8 cellular contexts compared by ENCODE assay signal in the genomic region with DNA sequence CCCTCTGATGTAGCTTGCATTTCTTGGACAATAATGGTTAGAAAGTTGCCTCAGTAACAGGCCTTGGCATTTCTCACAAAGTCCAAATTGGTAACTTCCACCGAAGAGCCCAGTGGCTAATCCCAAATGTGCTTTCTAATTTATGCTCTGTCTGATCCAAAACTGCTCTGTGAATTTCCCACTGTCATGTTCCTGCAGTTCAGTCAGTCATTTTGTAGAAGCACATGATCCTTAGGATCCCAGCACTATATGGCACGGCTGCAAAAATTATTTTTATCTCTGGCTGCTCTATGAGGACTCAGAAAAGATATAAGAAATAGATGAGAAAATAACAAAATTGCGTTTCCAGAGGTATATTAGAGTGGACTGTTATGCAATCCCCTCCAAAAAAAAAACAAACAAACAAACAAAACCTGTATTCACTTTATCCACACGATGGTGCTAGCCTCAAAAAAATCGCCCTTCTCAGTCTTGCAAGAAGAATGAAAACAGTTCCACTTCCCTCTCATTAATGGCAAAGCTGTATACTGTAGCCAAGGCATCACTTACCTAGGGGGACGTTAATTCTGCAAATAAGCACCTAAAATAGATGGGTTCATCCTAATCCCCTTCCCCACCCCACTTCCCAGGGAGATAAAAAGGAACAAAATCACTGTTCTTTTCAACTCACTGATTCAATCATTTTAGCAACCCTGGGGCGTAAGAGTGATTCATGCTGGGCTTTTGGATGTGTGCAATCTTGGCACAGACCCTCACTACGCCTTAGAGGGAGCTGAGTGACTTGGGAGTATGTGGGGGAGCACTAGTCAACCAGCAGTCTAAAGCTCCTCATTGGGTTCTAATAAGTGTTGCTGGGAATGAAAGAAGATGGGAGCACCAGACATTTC.
DNase-seq lines count a peak whose midpoint lies in the region; TF ChIP-seq lines count a peak whose summit lies in the region.

No MANE protein-coding gene starts in this region.

- H3K27me3 ChIP-seq in brain microvascular endothelial cell (replicated peaks), result no peaks in the 10 kb centered on the region

- intact Hi-C loops in activated CD4-positive, alpha-beta memory T cell treated with anti-CD3 and anti-CD28 coated beads for 36 hours (cut with micrococcal nuclease), result loop anchor here (2.0 kb wide), 1 partner anchor 359 kb away; no protein-coding TSS in a partner anchor

- H3K27me3 Mint-ChIP-seq in activated CD4-positive, alpha-beta memory T cell treated with anti-CD3 and anti-CD28 coated beads for 36 hours, result peaks cover 2% of the 10 kb centered on the region

- H3K27ac ChIP-seq in brain microvascular endothelial cell (no peak overlapping the region), substantia nigra (ENCODE audit: low read depth, low read length, poor library complexity, severe bottlenecking) (peak overlapping the region; percentile 53)

- in situ Hi-C loops in brain microvascular endothelial cell (cut with HindIII; ENCODE audit: low pct_ligation_motif_present, low sequenced_read_pairs), result loop anchor here (25.0 kb wide), 1 partner anchor 692 kb away; no protein-coding TSS in a partner anchor

- TF ChIP-seq CTCF in brain microvascular endothelial cell (IDR thresholded peaks at IDR 0.05; ENCODE audit: low read depth, low read length, missing control alignments), result peak; percentile 59

- no peaks in the 10 kb centered on the region for H3K36me3 Mint-ChIP-seq in activated CD4-positive, alpha-beta memory T cell treated with anti-CD3 and anti-CD28 coated beads for 36 hours

- CTCF ChIA-PET in activated CD4-positive, alpha-beta memory T cell treated with anti-CD3 and anti-CD28 coated beads for 36 hours (lab: Charles Lee), result interaction anchor here (0.7 to 3.2 kb wide), 6 partner anchors 10 to 393 kb away, joined by 3 to 9 read pairs (median 4); no protein-coding TSS in a partner anchor

- peak overlapping the region; percentile 30 for H3K4me3 ChIP-seq in brain microvascular endothelial cell (ENCODE audit: low read depth, low read length)

- no peaks in the 10 kb centered on the region for H3K36me3 ChIP-seq in brain microvascular endothelial cell (replicated peaks)

- no peak overlapping the region for H3K4me3 Mint-ChIP-seq in activated CD4-positive, alpha-beta memory T cell treated with anti-CD3 and anti-CD28 coated beads for 36 hours

- POLR2A ChIA-PET in activated CD4-positive, alpha-beta memory T cell treated with anti-CD3 and anti-CD28 coated beads for 36 hours (lab: Charles Lee), result no interaction called here

- H3K4me1 Mint-ChIP-seq in activated CD4-positive, alpha-beta memory T cell treated with anti-CD3 and anti-CD28 coated beads for 36 hours (ENCODE audit: low read depth), result no peaks in the 10 kb centered on the region

- peak; percentile 44 for DNase-seq in GM04504 (ENCODE audit: low read depth)
- peak; percentile 60 for DNase-seq in HCEC 1CT
- peak; percentile 40 for DNase-seq in NCI-H2227 treated with DMSO at 0.1 percent for 48 hours (lab: John Stamatoyannopoulos, UW)
- peak; percentile 60 for DNase-seq in brain microvascular endothelial cell
- peak; percentile 85 for DNase-seq in iris pigment epithelial cell (ENCODE audit: low read depth)
- DNase-seq in substantia nigra (lab: John Stamatoyannopoulos, UW), result peak in 20 of 49 donors; percentile 6 to 58 (median 28)
- no peak for DNase-seq in stimulated activated CD4-positive, alpha-beta T cell treated with anti-CD3 and anti-CD28 coated beads, Interleukin-12 subunit alpha, Interleukin-12 subunit beta, amount 100 ng/mL, for 4 hours
- DNase-seq in activated CD4-positive, alpha-beta memory T cell treated with anti-CD3 and anti-CD28 coated beads for 36 hours, result no peak

- no peak overlapping the region for H3K27ac Mint-ChIP-seq in activated CD4-positive, alpha-beta memory T cell treated with anti-CD3 and anti-CD28 coated beads for 36 hours

- no peaks in the 10 kb centered on the region for H3K9me3 Mint-ChIP-seq in activated CD4-positive, alpha-beta memory T cell treated with anti-CD3 and anti-CD28 coated beads for 36 hours

Comparison
In these comparisons a context has a peak if more than half of its experiments do, and no peak if none do; other contexts are left out.
1. DNase-seq: peak in GM04504 (single experiment), HCEC 1CT (single experiment), NCI-H2227 treated with DMSO at 0.1 percent for 48 hours (single experiment), brain microvascular endothelial cell (single experiment) and iris pigment epithelial cell (single experiment); none in stimulated activated CD4-positive, alpha-beta T cell treated with anti-CD3 and anti-CD28 coated beads, Interleukin-12 subunit alpha, Interleukin-12 subunit beta, amount 100 ng/mL, for 4 hours (single experiment) and activated CD4-positive, alpha-beta memory T cell treated with anti-CD3 and anti-CD28 coated beads for 36 hours (single experiment).